Comparison of ENCODE assay signal across 1 cellular context in genomic region chr19:3389876-3390361, GRCh38.
TF ChIP-seq lines count a peak whose summit lies in the region.

No MANE protein-coding gene starts in this region.

TF ChIP-seq in H1, 55 proteins besides CTCF, POLR2A, EP300 and RAD21:
- TF ChIP-seq PHF8 (conservative IDR thresholded peaks at IDR 0.05; ENCODE audit: low read depth, low read length): no peak
- no peak for TF ChIP-seq NRF1 (IDR thresholded peaks at IDR 0.05; ENCODE audit: low read depth, low read length)
- no peak for TF ChIP-seq GABPA (IDR thresholded peaks at IDR 0.05; ENCODE audit: borderline replicate concordance, insufficient read depth, low read length)
- TF ChIP-seq HDAC2 (IDR thresholded peaks at IDR 0.05; ENCODE audit: borderline replicate concordance in 1 of 2, low read depth in 2 of 2, low read length in 2 of 2): no peak
- TF ChIP-seq HDAC6 (IDR thresholded peaks at IDR 0.05; ENCODE audit: low read depth, low read length): no peak
- TF ChIP-seq SIN3A (conservative IDR thresholded peaks at IDR 0.05 in 1 of 2, IDR thresholded peaks at IDR 0.05 in 1 of 2; ENCODE audit: low read depth in 1 of 2, low read length in 2 of 2): no peak
- no peak for TF ChIP-seq ATF2 (IDR thresholded peaks at IDR 0.05; ENCODE audit: low read length)
- TF ChIP-seq TAF7 (optimal IDR thresholded peaks at IDR 0.05; ENCODE audit: borderline replicate concordance, low read depth, low read length): no peak
- no peak for TF ChIP-seq CHD2 (IDR thresholded peaks at IDR 0.05; ENCODE audit: low read length)
- no peak for TF ChIP-seq SAP30 (IDR thresholded peaks at IDR 0.05; ENCODE audit: insufficient read depth, insufficient replicate concordance, low read length)
- no peak for TF ChIP-seq TCF12 (IDR thresholded peaks at IDR 0.05; ENCODE audit: low read depth, low read length)
- no peak for TF ChIP-seq E2F6 (IDR thresholded peaks at IDR 0.05)
- no peak for TF ChIP-seq EZH2 (IDR thresholded peaks at IDR 0.05; ENCODE audit: low read depth, low read length, severe bottlenecking)
- no peak for TF ChIP-seq FOSL1 (IDR thresholded peaks at IDR 0.05; ENCODE audit: insufficient read depth, low read depth, low read length)
- no peak for TF ChIP-seq CTBP2 (IDR thresholded peaks at IDR 0.05; ENCODE audit: borderline replicate concordance, insufficient read depth, insufficient read length, low read length)
- no peak for TF ChIP-seq KDM5A (IDR thresholded peaks at IDR 0.05; ENCODE audit: low read length)
- TF ChIP-seq CBX8 (IDR thresholded peaks at IDR 0.05; ENCODE audit: borderline replicate concordance, low read depth, low read length): no peak
- TF ChIP-seq RNF2 (IDR thresholded peaks at IDR 0.05; ENCODE audit: borderline replicate concordance, low read depth, low read length, missing control alignments, poor library complexity, severe bottlenecking): no peak
